Comparison of ENCODE assay signal across 8 cellular contexts in genomic region chr3:79086514-79086913, GRCh38.
DNase-seq lines count a peak whose midpoint lies in the region; ATAC-seq and TF ChIP-seq lines count a peak whose summit lies in the region.

No MANE protein-coding gene starts in this region.

- no peaks in the 10 kb centered on the region for H3K9me3 ChIP-seq in DND-41 (ENCODE audit: insufficient read depth, low read length, severe bottlenecking)
- H3K9me3 ChIP-seq in ascending aorta, result no peaks in the 10 kb centered on the region
- no peaks in the 10 kb centered on the region for H3K9me3 ChIP-seq in stomach
- no peaks in the 10 kb centered on the region for H3K9me3 ChIP-seq in CD4-positive, alpha-beta T cell (ENCODE audit: control insufficient read depth, low read length)

- TF ChIP-seq CTCF in DND-41 (IDR thresholded peaks at IDR 0.05; ENCODE audit: borderline replicate concordance, extremely low read depth, low read length, poor library complexity, severe bottlenecking) (peak; percentile 78), ascending aorta (IDR thresholded peaks at IDR 0.05) (peak in 2 of 3 experiments; percentile 47 to 58), stomach (IDR thresholded peaks at IDR 0.05) (peak in 5 of 7 experiments; percentile 50 to 65 (median 60))
- no peak for TF ChIP-seq CTCF in CD4-positive, alpha-beta T cell (IDR thresholded peaks at IDR 0.05)

- H3K4me1 Mint-ChIP-seq in CD4-positive, alpha-beta T cell (ENCODE audit: low read depth), result no peaks in the 10 kb centered on the region

- ATAC-seq in DND-41 (ENCODE audit: insufficient read depth, low read depth) (peak; percentile 57; the same call in 2 of the 3 replicates), GM19328 (IDR thresholded peaks at IDR 0.05; ENCODE audit: unreplicated experiment) (peak; percentile 78), HG03342 (IDR thresholded peaks at IDR 0.05; ENCODE audit: unreplicated experiment) (peak; percentile 90)
- ATAC-seq in CD4-positive, alpha-beta T cell (ENCODE audit: poor library complexity), result no peak

- H3K36me3 Mint-ChIP-seq in CD4-positive, alpha-beta T cell (ENCODE audit: low read depth), result no peaks in the 10 kb centered on the region

- DNase-seq in DND-41 (peak; percentile 38), NCI-H526 treated with DMSO at 0.1 percent for 48 hours (lab: John Stamatoyannopoulos, UW) (peak; percentile 6), ascending aorta (ENCODE audit: low spot score in 2 of 2) (no peak), iPS-NIHi11 (ENCODE audit: low spot score) (peak; percentile 66), stomach (peak; percentile 31)
- no peak for DNase-seq in CD4-positive, alpha-beta T cell

- H3K9me3 Mint-ChIP-seq in CD4-positive, alpha-beta T cell, result peaks cover 2% of the 10 kb centered on the region

- no peak overlapping the region for H3K4me2 ChIP-seq in DND-41 (ENCODE audit: insufficient read depth, low read length)

- no peak for TF ChIP-seq POLR2A in stomach (IDR thresholded peaks at IDR 0.05)

- WGBS in stomach, 5 donors, result 5 to 11% (median 6%) methylated on average over 6 of the region's 6 CpGs

- intact Hi-C loops in ascending aorta (cut with DNase I), result no loop called here
- intact Hi-C loops in stomach (cut with DNase I; ENCODE audit: low total_unique reads), result no loop called here
- intact Hi-C loops in CD4-positive, alpha-beta T cell (cut with DNase I, micrococcal nuclease), result no loop called here

- H3K27me3 Mint-ChIP-seq in CD4-positive, alpha-beta T cell, result no peaks in the 10 kb centered on the region

- H3K9ac ChIP-seq in DND-41 (ENCODE audit: low read depth, low read length), result no peak overlapping the region

- no peaks in the 10 kb centered on the region for H4K20me1 ChIP-seq in DND-41 (ENCODE audit: insufficient read depth, low read length)

- no peak for TF ChIP-seq EP300 in stomach (IDR thresholded peaks at IDR 0.05)

- H3K27ac ChIP-seq in DND-41 (ENCODE audit: low read length) (no peak overlapping the region), ascending aorta (no peak overlapping the region), stomach (no peak overlapping the region)
- H3K27ac ChIP-seq in CD4-positive, alpha-beta T cell (ENCODE audit: low read depth, low read length), result no peak overlapping the region

- H3K27me3 ChIP-seq in DND-41 (ENCODE audit: insufficient read depth, low read length, poor library complexity) (no peaks in the 10 kb centered on the region), ascending aorta (no peaks in the 10 kb centered on the region), stomach (no peaks in the 10 kb centered on the region)
- no peaks in the 10 kb centered on the region for H3K27me3 ChIP-seq in CD4-positive, alpha-beta T cell (ENCODE audit: control insufficient read depth, insufficient read depth, low read length)

- H3K36me3 ChIP-seq in DND-41 (ENCODE audit: insufficient read depth, low read length) (no peaks in the 10 kb centered on the region), ascending aorta (no peaks in the 10 kb centered on the region), stomach (no peaks in the 10 kb centered on the region)

- H3K4me3 ChIP-seq in DND-41 (ENCODE audit: low read depth in 1 of 2, low read length in 2 of 2) (no peak overlapping the region), ascending aorta (no peak overlapping the region), stomach (no peak overlapping the region)

- no peak overlapping the region for H2AFZ ChIP-seq in DND-41 (ENCODE audit: low read depth, low read length)

- H3K4me3 Mint-ChIP-seq in CD4-positive, alpha-beta T cell, result no peak overlapping the region

- H3K27ac Mint-ChIP-seq in CD4-positive, alpha-beta T cell, result no peak overlapping the region

- H3K4me1 ChIP-seq in DND-41 (ENCODE audit: insufficient read depth, low read length) (no peaks in the 10 kb centered on the region), ascending aorta (no peaks in the 10 kb centered on the region), stomach (no peaks in the 10 kb centered on the region)

- CTCF ChIA-PET in CD4-positive, alpha-beta T cell (lab: Charles Lee), result no interaction called here

- H3K79me2 ChIP-seq in DND-41 (ENCODE audit: insufficient read depth, low read length), result no peaks in the 10 kb centered on the region

- POLR2A ChIA-PET in CD4-positive, alpha-beta T cell (lab: Charles Lee), result no interaction called here

Comparison
In these comparisons a context has a peak if more than half of its experiments do, and no peak if none do; other contexts are left out.
1. DNase-seq: peak in DND-41 (single experiment), NCI-H526 treated with DMSO at 0.1 percent for 48 hours (single experiment), iPS-NIHi11 (single experiment) and stomach (single experiment); none in ascending aorta (0 of 2) and CD4-positive, alpha-beta T cell (0 of 10).